ENCODE assay signal across 1 cellular context in genomic region chr1:51941528-51941927, GRCh38.
TF ChIP-seq lines count a peak whose summit lies in the region.

No MANE protein-coding gene starts in this region.

TF ChIP-seq in HepG2, 621 proteins besides CTCF, POLR2A, EP300 and RAD21:
- no peak for TF ChIP-seq KLF11 (CRISPR knock-in tag; IDR thresholded peaks at IDR 0.05)
- no peak for TF ChIP-seq ATF1 (CRISPR knock-in tag; IDR thresholded peaks at IDR 0.05)
- TF ChIP-seq, protein P1, sequence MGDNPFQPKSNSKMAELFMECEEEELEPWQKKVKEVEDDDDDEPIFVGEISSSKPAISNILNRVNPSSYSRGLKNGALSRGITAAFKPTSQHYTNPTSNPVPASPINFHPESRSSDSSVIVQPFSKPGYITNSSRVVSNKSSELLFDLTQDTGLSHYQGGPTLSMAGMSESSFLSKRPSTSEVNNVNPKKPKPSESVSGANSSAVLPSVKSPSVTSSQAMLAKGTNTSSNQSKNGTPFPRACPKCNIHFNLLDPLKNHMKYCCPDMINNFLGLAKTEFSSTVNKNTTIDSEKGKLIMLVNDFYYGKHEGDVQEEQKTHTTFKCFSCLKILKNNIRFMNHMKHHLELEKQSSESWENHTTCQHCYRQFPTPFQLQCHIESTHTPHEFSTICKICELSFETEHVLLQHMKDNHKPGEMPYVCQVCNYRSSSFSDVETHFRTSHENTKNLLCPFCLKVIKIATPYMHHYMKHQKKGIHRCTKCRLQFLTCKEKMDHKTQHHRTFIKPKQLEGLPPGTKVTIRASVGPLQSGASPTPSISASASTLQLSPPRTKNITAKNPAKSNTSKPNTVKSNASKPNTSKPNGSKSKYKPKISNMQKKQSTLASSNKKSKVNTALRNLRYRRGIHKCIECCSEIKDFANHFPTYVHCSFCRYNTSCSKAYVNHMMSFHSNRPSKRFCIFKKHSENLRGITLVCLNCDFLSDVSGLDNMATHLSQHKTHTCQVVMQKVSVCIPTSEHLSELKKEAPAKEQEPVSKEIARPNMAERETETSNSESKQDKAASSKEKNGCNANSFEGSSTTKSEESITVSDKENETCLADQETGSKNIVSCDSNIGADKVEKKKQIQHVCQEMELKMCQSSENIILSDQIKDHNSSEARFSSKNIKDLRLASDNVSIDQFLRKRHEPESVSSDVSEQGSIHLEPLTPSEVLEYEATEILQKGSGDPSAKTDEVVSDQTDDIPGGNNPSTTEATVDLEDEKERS (CRISPR knock-in tag; IDR thresholded peaks at IDR 0.05) = no peak
- TF ChIP-seq, protein P2, sequence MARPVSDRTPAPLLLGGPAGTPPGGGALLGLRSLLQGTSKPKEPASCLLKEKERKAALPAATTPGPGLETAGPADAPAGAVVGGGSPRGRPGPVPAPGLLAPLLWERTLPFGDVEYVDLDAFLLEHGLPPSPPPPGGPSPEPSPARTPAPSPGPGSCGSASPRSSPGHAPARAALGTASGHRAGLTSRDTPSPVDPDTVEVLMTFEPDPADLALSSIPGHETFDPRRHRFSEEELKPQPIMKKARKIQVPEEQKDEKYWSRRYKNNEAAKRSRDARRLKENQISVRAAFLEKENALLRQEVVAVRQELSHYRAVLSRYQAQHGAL (CRISPR knock-in tag; IDR thresholded peaks at IDR 0.05; ENCODE audit: not compliant biosample characterization) = no peak
- no peak for TF ChIP-seq ZNF205 (CRISPR knock-in tag; IDR thresholded peaks at IDR 0.05)
- TF ChIP-seq SOX6 (IDR thresholded peaks at IDR 0.05) = no peak
- TF ChIP-seq SOX6 (CRISPR knock-in tag; IDR thresholded peaks at IDR 0.05) = no peak
- no peak for TF ChIP-seq ZNF326 (CRISPR knock-in tag; IDR thresholded peaks at IDR 0.05; ENCODE audit: borderline replicate concordance)
- TF ChIP-seq ZNF263 (CRISPR knock-in tag; IDR thresholded peaks at IDR 0.05) = no peak
- no peak for TF ChIP-seq ZNF138 (CRISPR knock-in tag; IDR thresholded peaks at IDR 0.05; ENCODE audit: low read depth)
- no peak for TF ChIP-seq POLR2G (IDR thresholded peaks at IDR 0.05; ENCODE audit: low read depth, low read length)
- no peak for TF ChIP-seq ASH2L (IDR thresholded peaks at IDR 0.05; ENCODE audit: insufficient read length, low read depth, low read length)
- TF ChIP-seq PHF20 (CRISPR knock-in tag; IDR thresholded peaks at IDR 0.05) = no peak
- TF ChIP-seq ZNF280B (CRISPR knock-in tag; IDR thresholded peaks at IDR 0.05; ENCODE audit: borderline replicate concordance) = no peak
- no peak for TF ChIP-seq RXRA (CRISPR knock-in tag; IDR thresholded peaks at IDR 0.05)
- no peak for TF ChIP-seq GATAD2A (CRISPR knock-in tag; IDR thresholded peaks at IDR 0.05)
- TF ChIP-seq ZNF484 (CRISPR knock-in tag; IDR thresholded peaks at IDR 0.05; ENCODE audit: borderline replicate concordance, low read depth) = no peak
- TF ChIP-seq, protein P3, sequence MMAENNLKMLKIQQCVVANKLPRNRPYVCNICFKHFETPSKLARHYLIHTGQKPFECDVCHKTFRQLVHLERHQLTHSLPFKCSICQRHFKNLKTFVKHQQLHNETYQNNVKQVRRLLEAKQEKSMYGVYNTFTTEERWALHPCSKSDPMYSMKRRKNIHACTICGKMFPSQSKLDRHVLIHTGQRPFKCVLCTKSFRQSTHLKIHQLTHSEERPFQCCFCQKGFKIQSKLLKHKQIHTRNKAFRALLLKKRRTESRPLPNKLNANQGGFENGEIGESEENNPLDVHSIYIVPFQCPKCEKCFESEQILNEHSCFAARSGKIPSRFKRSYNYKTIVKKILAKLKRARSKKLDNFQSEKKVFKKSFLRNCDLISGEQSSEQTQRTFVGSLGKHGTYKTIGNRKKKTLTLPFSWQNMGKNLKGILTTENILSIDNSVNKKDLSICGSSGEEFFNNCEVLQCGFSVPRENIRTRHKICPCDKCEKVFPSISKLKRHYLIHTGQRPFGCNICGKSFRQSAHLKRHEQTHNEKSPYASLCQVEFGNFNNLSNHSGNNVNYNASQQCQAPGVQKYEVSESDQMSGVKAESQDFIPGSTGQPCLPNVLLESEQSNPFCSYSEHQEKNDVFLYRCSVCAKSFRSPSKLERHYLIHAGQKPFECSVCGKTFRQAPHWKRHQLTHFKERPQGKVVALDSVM (CRISPR knock-in tag; IDR thresholded peaks at IDR 0.05) = no peak
- TF ChIP-seq SNAPC2 (CRISPR knock-in tag; IDR thresholded peaks at IDR 0.05) = no peak
